Comparison of ENCODE assay signal across 1 cellular context in the genomic region with DNA sequence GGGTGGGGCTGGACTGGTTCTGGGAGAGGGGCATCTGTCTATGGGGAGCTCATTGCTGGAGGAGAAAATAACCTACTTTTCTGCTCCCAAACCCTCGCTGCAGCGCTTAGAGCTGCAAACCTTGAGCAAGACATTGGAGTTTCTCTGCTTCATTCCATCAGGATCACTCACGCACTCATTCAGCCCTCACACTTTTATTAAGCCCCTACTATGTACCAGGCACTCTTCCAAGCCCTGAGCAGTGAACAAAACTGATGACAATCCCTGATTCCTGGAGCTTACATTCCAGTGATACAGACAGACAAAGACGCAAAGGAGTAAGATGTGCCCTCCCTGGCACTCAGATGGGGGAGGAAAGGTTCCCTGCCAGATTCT.
TF ChIP-seq lines count a peak whose summit lies in the region.

No MANE protein-coding gene starts in this region.

TF ChIP-seq in IMR-90, 13 proteins besides CTCF, POLR2A, EP300 and RAD21 (continued from another document):
- TF ChIP-seq, protein P1, sequence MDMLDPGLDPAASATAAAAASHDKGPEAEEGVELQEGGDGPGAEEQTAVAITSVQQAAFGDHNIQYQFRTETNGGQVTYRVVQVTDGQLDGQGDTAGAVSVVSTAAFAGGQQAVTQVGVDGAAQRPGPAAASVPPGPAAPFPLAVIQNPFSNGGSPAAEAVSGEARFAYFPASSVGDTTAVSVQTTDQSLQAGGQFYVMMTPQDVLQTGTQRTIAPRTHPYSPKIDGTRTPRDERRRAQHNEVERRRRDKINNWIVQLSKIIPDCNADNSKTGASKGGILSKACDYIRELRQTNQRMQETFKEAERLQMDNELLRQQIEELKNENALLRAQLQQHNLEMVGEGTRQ (IDR thresholded peaks at IDR 0.05; ENCODE audit: low read depth, low read length): no peak
- TF ChIP-seq MAFK (IDR thresholded peaks at IDR 0.05; ENCODE audit: low read depth, low read length): no peak
